Comparison of ENCODE assay signal across 1 cellular context in the genomic region with DNA sequence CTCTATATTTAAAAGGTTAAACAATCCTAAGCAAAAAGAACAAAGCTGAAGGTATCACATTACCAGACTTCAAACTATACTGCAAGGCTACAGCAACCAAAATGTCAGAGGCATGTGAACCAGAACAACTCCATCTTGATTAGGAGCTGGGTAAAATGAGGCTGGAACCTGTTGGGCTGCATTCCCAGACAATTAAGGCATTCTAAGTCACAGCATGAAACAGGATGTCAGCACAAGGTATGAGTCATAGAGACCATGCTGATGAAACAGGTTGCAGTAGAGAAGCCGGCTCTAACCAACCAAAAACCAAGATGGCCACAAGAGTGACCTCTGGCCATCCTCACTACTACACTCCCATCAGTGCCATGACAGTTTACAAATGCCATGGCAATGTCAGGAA.
TF ChIP-seq lines count a peak whose summit lies in the region.

No MANE protein-coding gene starts in this region.

TF ChIP-seq in K562, 482 proteins besides CTCF, POLR2A, EP300 and RAD21 (continued from another document and continues in another):
- TF ChIP-seq, protein P1, sequence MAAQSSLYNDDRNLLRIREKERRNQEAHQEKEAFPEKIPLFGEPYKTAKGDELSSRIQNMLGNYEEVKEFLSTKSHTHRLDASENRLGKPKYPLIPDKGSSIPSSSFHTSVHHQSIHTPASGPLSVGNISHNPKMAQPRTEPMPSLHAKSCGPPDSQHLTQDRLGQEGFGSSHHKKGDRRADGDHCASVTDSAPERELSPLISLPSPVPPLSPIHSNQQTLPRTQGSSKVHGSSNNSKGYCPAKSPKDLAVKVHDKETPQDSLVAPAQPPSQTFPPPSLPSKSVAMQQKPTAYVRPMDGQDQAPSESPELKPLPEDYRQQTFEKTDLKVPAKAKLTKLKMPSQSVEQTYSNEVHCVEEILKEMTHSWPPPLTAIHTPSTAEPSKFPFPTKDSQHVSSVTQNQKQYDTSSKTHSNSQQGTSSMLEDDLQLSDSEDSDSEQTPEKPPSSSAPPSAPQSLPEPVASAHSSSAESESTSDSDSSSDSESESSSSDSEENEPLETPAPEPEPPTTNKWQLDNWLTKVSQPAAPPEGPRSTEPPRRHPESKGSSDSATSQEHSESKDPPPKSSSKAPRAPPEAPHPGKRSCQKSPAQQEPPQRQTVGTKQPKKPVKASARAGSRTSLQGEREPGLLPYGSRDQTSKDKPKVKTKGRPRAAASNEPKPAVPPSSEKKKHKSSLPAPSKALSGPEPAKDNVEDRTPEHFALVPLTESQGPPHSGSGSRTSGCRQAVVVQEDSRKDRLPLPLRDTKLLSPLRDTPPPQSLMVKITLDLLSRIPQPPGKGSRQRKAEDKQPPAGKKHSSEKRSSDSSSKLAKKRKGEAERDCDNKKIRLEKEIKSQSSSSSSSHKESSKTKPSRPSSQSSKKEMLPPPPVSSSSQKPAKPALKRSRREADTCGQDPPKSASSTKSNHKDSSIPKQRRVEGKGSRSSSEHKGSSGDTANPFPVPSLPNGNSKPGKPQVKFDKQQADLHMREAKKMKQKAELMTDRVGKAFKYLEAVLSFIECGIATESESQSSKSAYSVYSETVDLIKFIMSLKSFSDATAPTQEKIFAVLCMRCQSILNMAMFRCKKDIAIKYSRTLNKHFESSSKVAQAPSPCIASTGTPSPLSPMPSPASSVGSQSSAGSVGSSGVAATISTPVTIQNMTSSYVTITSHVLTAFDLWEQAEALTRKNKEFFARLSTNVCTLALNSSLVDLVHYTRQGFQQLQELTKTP (IDR thresholded peaks at IDR 0.05; ENCODE audit: low read depth in 1 of 2, partially characterized antibody in 2 of 2), result no peak
- TF ChIP-seq MYNN (IDR thresholded peaks at IDR 0.05) (no peak), MYNN (CRISPR knock-in tag; IDR thresholded peaks at IDR 0.05) (no peak), GTF2E2 (tag; IDR thresholded peaks at IDR 0.05) (no peak), GATAD2B (IDR thresholded peaks at IDR 0.05; ENCODE audit: borderline replicate concordance) (no peak), NR3C1 (CRISPR knock-in tag; IDR thresholded peaks at IDR 0.05) (no peak), ZNF830 (CRISPR knock-in tag; IDR thresholded peaks at IDR 0.05) (no peak), ZNF584 (CRISPR knock-in tag; IDR thresholded peaks at IDR 0.05; ENCODE audit: low read depth) (peak; percentile 83; the same call in 1 of the 2 replicates), DDX20 (tag; IDR thresholded peaks at IDR 0.05; ENCODE audit: low read depth) (0 out of 2 replicates have a peak, but pooled peaks have one; percentile 23), NFIC (IDR thresholded peaks at IDR 0.05) (no peak), ZZZ3 (IDR thresholded peaks at IDR 0.05) (no peak), PHB2 (IDR thresholded peaks at IDR 0.05; ENCODE audit: low read depth) (no peak), ZNF77 (CRISPR knock-in tag; IDR thresholded peaks at IDR 0.05) (no peak), CTCFL (IDR thresholded peaks at IDR 0.05; ENCODE audit: borderline replicate concordance, insufficient read depth, low read depth, low read length, poor library complexity, severe bottlenecking) (no peak), ZNF316 (IDR thresholded peaks at IDR 0.05) (no peak), HLTF (IDR thresholded peaks at IDR 0.05) (no peak), SREBF1 (IDR thresholded peaks at IDR 0.05; ENCODE audit: borderline replicate concordance, low read depth, low read length) (no peak), BRD4 (IDR thresholded peaks at IDR 0.05) (no peak), BCL6 (CRISPR knock-in tag; IDR thresholded peaks at IDR 0.05) (0 out of 2 replicates have a peak, but pooled peaks have one; percentile 65), ZNF324 (CRISPR knock-in tag; IDR thresholded peaks at IDR 0.05) (no peak), SOX6 (IDR thresholded peaks at IDR 0.05) (no peak), ZBED1 (IDR thresholded peaks at IDR 0.05) (no peak), ATF7 (IDR thresholded peaks at IDR 0.05) (no peak), FOXM1 (IDR thresholded peaks at IDR 0.05; ENCODE audit: low read depth) (no peak), FOXM1 (CRISPR knock-in tag; IDR thresholded peaks at IDR 0.05; ENCODE audit: low read depth) (no peak), ZKSCAN8 (CRISPR knock-in tag; IDR thresholded peaks at IDR 0.05) (peak; percentile 57; the same call in 1 of the 2 replicates), COPS2 (conservative IDR thresholded peaks at IDR 0.05) (no peak), HMG20A (CRISPR knock-in tag; conservative IDR thresholded peaks at IDR 0.05) (no peak), NBN (IDR thresholded peaks at IDR 0.05; ENCODE audit: low read depth) (no peak), TOE1 (IDR thresholded peaks at IDR 0.05; ENCODE audit: borderline replicate concordance) (no peak), TOE1 (CRISPR knock-in tag; IDR thresholded peaks at IDR 0.05; ENCODE audit: borderline replicate concordance, low read depth) (no peak), SMARCB1 (IDR thresholded peaks at IDR 0.05; ENCODE audit: insufficient read length, low read depth) (no peak), MCM7 (IDR thresholded peaks at IDR 0.05) (no peak), ZNF395 (CRISPR knock-in tag; IDR thresholded peaks at IDR 0.05) (peak; percentile 67; the same call in 1 of the 2 replicates), ILK (tag; IDR thresholded peaks at IDR 0.05; ENCODE audit: borderline replicate concordance, low read depth) (no peak), CREBBP (IDR thresholded peaks at IDR 0.05; ENCODE audit: low read depth, low read length) (no peak), MCM5 (IDR thresholded peaks at IDR 0.05; ENCODE audit: low read depth) (no peak), MTA2 (IDR thresholded peaks at IDR 0.05; ENCODE audit: low read depth) (no peak), NRF1 (conservative IDR thresholded peaks at IDR 0.05 in 1 of 2, IDR thresholded peaks at IDR 0.05 in 1 of 2) (no peak), ZKSCAN1 (IDR thresholded peaks at IDR 0.05; ENCODE audit: low read depth, low read length) (no peak), ZNF197 (CRISPR knock-in tag; IDR thresholded peaks at IDR 0.05; ENCODE audit: low read depth) (no peak), FOXJ2 (tag; IDR thresholded peaks at IDR 0.05) (no peak), SP1 (CRISPR knock-in tag; IDR thresholded peaks at IDR 0.05) (no peak), FOSL1 (tag; conservative IDR thresholded peaks at IDR 0.05) (peak; percentile 51; the same call in 1 of the 2 replicates), MIER1 (IDR thresholded peaks at IDR 0.05; ENCODE audit: low read depth) (no peak), ZBTB17 (CRISPR knock-in tag; IDR thresholded peaks at IDR 0.05) (peak; percentile 88), ZBTB1 (CRISPR knock-in tag; IDR thresholded peaks at IDR 0.05; ENCODE audit: borderline replicate concordance, low read depth) (no peak), ARNT (IDR thresholded peaks at IDR 0.05) (no peak)
- TF ChIP-seq, protein P2, sequence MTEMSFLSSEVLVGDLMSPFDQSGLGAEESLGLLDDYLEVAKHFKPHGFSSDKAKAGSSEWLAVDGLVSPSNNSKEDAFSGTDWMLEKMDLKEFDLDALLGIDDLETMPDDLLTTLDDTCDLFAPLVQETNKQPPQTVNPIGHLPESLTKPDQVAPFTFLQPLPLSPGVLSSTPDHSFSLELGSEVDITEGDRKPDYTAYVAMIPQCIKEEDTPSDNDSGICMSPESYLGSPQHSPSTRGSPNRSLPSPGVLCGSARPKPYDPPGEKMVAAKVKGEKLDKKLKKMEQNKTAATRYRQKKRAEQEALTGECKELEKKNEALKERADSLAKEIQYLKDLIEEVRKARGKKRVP (CRISPR knock-in tag; IDR thresholded peaks at IDR 0.05), result peak; percentile 77
- TF ChIP-seq, protein P3, sequence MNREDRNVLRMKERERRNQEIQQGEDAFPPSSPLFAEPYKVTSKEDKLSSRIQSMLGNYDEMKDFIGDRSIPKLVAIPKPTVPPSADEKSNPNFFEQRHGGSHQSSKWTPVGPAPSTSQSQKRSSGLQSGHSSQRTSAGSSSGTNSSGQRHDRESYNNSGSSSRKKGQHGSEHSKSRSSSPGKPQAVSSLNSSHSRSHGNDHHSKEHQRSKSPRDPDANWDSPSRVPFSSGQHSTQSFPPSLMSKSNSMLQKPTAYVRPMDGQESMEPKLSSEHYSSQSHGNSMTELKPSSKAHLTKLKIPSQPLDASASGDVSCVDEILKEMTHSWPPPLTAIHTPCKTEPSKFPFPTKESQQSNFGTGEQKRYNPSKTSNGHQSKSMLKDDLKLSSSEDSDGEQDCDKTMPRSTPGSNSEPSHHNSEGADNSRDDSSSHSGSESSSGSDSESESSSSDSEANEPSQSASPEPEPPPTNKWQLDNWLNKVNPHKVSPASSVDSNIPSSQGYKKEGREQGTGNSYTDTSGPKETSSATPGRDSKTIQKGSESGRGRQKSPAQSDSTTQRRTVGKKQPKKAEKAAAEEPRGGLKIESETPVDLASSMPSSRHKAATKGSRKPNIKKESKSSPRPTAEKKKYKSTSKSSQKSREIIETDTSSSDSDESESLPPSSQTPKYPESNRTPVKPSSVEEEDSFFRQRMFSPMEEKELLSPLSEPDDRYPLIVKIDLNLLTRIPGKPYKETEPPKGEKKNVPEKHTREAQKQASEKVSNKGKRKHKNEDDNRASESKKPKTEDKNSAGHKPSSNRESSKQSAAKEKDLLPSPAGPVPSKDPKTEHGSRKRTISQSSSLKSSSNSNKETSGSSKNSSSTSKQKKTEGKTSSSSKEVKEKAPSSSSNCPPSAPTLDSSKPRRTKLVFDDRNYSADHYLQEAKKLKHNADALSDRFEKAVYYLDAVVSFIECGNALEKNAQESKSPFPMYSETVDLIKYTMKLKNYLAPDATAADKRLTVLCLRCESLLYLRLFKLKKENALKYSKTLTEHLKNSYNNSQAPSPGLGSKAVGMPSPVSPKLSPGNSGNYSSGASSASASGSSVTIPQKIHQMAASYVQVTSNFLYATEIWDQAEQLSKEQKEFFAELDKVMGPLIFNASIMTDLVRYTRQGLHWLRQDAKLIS (CRISPR knock-in tag; IDR thresholded peaks at IDR 0.05), result no peak
- TF ChIP-seq, protein P4, sequence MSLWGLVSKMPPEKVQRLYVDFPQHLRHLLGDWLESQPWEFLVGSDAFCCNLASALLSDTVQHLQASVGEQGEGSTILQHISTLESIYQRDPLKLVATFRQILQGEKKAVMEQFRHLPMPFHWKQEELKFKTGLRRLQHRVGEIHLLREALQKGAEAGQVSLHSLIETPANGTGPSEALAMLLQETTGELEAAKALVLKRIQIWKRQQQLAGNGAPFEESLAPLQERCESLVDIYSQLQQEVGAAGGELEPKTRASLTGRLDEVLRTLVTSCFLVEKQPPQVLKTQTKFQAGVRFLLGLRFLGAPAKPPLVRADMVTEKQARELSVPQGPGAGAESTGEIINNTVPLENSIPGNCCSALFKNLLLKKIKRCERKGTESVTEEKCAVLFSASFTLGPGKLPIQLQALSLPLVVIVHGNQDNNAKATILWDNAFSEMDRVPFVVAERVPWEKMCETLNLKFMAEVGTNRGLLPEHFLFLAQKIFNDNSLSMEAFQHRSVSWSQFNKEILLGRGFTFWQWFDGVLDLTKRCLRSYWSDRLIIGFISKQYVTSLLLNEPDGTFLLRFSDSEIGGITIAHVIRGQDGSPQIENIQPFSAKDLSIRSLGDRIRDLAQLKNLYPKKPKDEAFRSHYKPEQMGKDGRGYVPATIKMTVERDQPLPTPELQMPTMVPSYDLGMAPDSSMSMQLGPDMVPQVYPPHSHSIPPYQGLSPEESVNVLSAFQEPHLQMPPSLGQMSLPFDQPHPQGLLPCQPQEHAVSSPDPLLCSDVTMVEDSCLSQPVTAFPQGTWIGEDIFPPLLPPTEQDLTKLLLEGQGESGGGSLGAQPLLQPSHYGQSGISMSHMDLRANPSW (CRISPR knock-in tag; IDR thresholded peaks at IDR 0.05), result no peak
- TF ChIP-seq, protein P5, sequence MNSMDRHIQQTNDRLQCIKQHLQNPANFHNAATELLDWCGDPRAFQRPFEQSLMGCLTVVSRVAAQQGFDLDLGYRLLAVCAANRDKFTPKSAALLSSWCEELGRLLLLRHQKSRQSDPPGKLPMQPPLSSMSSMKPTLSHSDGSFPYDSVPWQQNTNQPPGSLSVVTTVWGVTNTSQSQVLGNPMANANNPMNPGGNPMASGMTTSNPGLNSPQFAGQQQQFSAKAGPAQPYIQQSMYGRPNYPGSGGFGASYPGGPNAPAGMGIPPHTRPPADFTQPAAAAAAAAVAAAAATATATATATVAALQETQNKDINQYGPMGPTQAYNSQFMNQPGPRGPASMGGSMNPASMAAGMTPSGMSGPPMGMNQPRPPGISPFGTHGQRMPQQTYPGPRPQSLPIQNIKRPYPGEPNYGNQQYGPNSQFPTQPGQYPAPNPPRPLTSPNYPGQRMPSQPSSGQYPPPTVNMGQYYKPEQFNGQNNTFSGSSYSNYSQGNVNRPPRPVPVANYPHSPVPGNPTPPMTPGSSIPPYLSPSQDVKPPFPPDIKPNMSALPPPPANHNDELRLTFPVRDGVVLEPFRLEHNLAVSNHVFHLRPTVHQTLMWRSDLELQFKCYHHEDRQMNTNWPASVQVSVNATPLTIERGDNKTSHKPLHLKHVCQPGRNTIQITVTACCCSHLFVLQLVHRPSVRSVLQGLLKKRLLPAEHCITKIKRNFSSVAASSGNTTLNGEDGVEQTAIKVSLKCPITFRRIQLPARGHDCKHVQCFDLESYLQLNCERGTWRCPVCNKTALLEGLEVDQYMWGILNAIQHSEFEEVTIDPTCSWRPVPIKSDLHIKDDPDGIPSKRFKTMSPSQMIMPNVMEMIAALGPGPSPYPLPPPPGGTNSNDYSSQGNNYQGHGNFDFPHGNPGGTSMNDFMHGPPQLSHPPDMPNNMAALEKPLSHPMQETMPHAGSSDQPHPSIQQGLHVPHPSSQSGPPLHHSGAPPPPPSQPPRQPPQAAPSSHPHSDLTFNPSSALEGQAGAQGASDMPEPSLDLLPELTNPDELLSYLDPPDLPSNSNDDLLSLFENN (IDR thresholded peaks at IDR 0.05; ENCODE audit: low read depth in 2 of 2, low read length in 2 of 2), result no peak
